ENCODE assay signal across 27 cellular contexts in the genomic region with DNA sequence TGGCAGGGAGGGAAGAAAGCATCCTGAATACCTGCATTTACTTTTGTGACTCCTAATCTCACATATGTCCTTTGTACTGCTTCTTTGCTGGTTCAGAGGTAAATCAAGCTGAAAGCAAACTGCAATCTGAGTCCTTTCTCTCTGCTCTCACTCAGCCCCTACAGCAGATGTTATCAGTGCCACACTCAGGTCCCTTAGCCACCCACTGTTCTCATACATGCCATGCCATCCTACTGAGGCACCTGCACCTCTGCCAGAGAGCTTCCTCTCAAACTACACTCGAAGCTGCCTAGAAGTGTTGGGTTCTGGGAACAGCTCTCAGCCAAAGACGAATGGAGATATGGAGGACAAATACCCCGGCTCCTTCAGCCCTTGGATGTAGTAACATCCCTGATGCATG.
"Had no signal": no experiment of that assay in that cellular context is flagged by ENCODE, and none has a peak within 500 bp of the region (broad histone marks: within the 10 kb centered on the region; RNA-seq: fewer than 3 reads in every experiment).

No MANE protein-coding gene starts in this region.

- H3K27me3 ChIP-seq: esophagus muscularis mucosa, foreskin keratinocyte, gastroesophageal sphincter, heart left ventricle, hepatocyte, ovary, testis, tibial artery had no signal

- H3K36me3 Mint-ChIP-seq: memory B cell; stimulated activated effector memory CD8-positive, alpha-beta T cell treated with anti-CD3 and anti-CD28 coated beads, Interleukin-12 subunit alpha, Interleukin-12 subunit beta, amount 100 ng/mL, for 72 hours; type B pancreatic cell had no signal

- H3K4me3 Mint-ChIP-seq: memory B cell; nephron progenitor cell; stimulated activated effector memory CD8-positive, alpha-beta T cell treated with anti-CD3 and anti-CD28 coated beads, Interleukin-12 subunit alpha, Interleukin-12 subunit beta, amount 100 ng/mL, for 72 hours; type B pancreatic cell had no signal

- H3K4me3 ChIP-seq: coronary artery, esophagus muscularis mucosa, gastroesophageal sphincter, heart left ventricle, hepatocyte, lung, ovary, smooth muscle cell, testis, tibial artery had no signal

- H3K27ac Mint-ChIP-seq: memory B cell; nephron progenitor cell; progenitor cell of endocrine pancreas; stimulated activated effector memory CD8-positive, alpha-beta T cell treated with anti-CD3 and anti-CD28 coated beads, Interleukin-12 subunit alpha, Interleukin-12 subunit beta, amount 100 ng/mL, for 72 hours; type B pancreatic cell had no signal

- H3K79me2 ChIP-seq: hepatocyte had no signal

- H3K9me3 Mint-ChIP-seq: memory B cell, nephron progenitor cell, type B pancreatic cell had no signal

- H3K4me1 ChIP-seq: esophagus muscularis mucosa, foreskin keratinocyte, gastroesophageal sphincter, heart left ventricle, testis, tibial artery had no signal

- ATAC-seq: foreskin keratinocyte; gastroesophageal sphincter; heart left ventricle; left lobe of liver; sciatic nerve; stimulated activated effector memory CD8-positive, alpha-beta T cell treated with anti-CD3 and anti-CD28 coated beads, Interleukin-12 subunit alpha, Interleukin-12 subunit beta, amount 100 ng/mL, for 72 hours; stimulated activated naive CD8-positive, alpha-beta T cell treated with anti-CD3 and anti-CD28 coated beads, Interleukin-15, Interleukin-2, amounts not matched to agents 100 U/mL and 50 U/mL, for 24 hours had no signal

- H3K27me3 Mint-ChIP-seq: type B pancreatic cell had no signal

- H2AFZ ChIP-seq: hepatocyte had no signal

- H3K27ac ChIP-seq: coronary artery, esophagus muscularis mucosa, foreskin keratinocyte, gastroesophageal sphincter, heart left ventricle, hepatocyte, ovary, testis, tibial artery had no signal

- H3K4me2 ChIP-seq: hepatocyte, smooth muscle cell had no signal

- H3K9me3 ChIP-seq: esophagus muscularis mucosa, gastroesophageal sphincter, heart left ventricle, ovary, testis, tibial artery had no signal

- DNase-seq: dermis blood vessel endothelial cell; effector memory CD4-positive, alpha-beta T cell; foreskin keratinocyte; heart left ventricle; kidney; nephron progenitor cell; occipital lobe; ovary; stimulated activated CD4-positive, alpha-beta T cell treated with anti-CD3 and anti-CD28 coated beads, Interleukin-12 subunit alpha, Interleukin-12 subunit beta, amount 100 ng/mL, for 4 hours; stimulated activated CD4-positive, alpha-beta T cell treated with anti-CD3 and anti-CD28 coated beads, Interleukin-2, amount 100 ng/mL, for 24 hours; stimulated activated CD4-positive, alpha-beta T cell treated with anti-CD3 and anti-CD28 coated beads, Interleukin-4, amount 100 ng/mL, for 24 hours; stimulated activated naive CD8-positive, alpha-beta T cell treated with anti-CD3 and anti-CD28 coated beads, Interleukin-15, Interleukin-2, amounts not matched to agents 100 U/mL and 50 U/mL, for 24 hours; substantia nigra; testis; tibial artery had no signal

- H3K4me1 Mint-ChIP-seq: memory B cell; nephron progenitor cell; stimulated activated effector memory CD8-positive, alpha-beta T cell treated with anti-CD3 and anti-CD28 coated beads, Interleukin-12 subunit alpha, Interleukin-12 subunit beta, amount 100 ng/mL, for 72 hours had no signal

- H3K36me3 ChIP-seq: esophagus muscularis mucosa, gastroesophageal sphincter, heart left ventricle, ovary, tibial artery had no signal
